13 cellular contexts compared by ENCODE assay signal in the genomic region with DNA sequence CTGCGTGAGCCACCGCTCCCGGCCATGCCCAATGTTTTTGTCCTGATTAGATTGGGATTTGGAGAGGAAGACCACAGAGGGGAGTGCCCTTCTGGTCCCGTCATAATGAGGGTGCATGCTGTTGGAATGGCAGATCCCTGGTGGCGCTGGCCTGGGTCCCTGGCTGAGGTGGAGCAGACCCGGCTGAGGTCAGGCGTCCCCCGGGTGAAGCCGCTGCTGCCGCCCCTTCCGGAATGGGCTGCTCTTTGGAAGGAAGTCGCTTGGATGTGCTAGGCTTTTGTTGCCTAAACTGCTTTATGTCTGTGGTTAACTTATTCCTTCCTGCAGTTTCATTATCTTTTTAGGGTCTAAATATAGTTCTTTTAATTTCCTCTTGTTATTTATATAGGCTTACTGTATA.
A peak's percentile ranks its signal among the peaks of the same experiment; 100 is the strongest.
DNase-seq lines count a peak whose midpoint lies in the region; ATAC-seq and TF ChIP-seq lines count a peak whose summit lies in the region.
"Had no signal": no experiment of that assay in that cellular context is flagged by ENCODE, and none has a peak within 500 bp of the region (broad histone marks: within the 10 kb centered on the region; RNA-seq: fewer than 3 reads in every experiment).

No MANE protein-coding gene starts in this region.

- H4K20me1 ChIP-seq in BLaER1: no peaks in the 10 kb centered on the region

- ATAC-seq in activated B cell treated with CpG ODN at 0.5 μM for 24 hours (ENCODE audit: low read depth) (no peak), right lobe of liver (peak; percentile 43 to 54 (median 48))

- peak overlapping the region; percentile 22; the same call in 1 of the 2 replicates for H3K9ac ChIP-seq in BLaER1

- POLR2A ChIA-PET in activated B cell treated with CpG ODN at 0.5 μM for 24 hours (lab: Charles Lee): interaction anchor here (0.6 to 2.2 kb wide), 2 partner anchors 26 to 41 kb away, joined by 6 to 16 read pairs; no protein-coding TSS in a partner anchor

- no peak for TF ChIP-seq CTCF in activated B cell treated with CpG ODN at 0.5 μM for 24 hours (IDR thresholded peaks at IDR 0.05)
- TF ChIP-seq CTCF in right lobe of liver (IDR thresholded peaks at IDR 0.05): no peak
- TF ChIP-seq CTCF in GM13976 (IDR thresholded peaks at IDR 0.05; ENCODE audit: borderline replicate concordance, control extremely low read depth, extremely low read depth, insufficient read depth, missing control alignments): no peak

- H3K27ac Mint-ChIP-seq in activated B cell treated with CpG ODN at 0.5 μM for 24 hours: no peak overlapping the region
- H3K27ac Mint-ChIP-seq: IgD-negative memory B cell had no signal

- DNase-seq in H7 (peak; percentile 53), activated B cell treated with CpG ODN at 0.5 μM for 24 hours (no peak), right lobe of liver (peak in 1 of 3 donors; percentile 53), GM13976 (ENCODE audit: low spot score) (no peak), medulla oblongata (ENCODE audit: extremely low spot score) (no peak), A172 (ENCODE audit: low spot score) (no peak), inferior parietal cortex (ENCODE audit: extremely low spot score) (no peak)
- DNase-seq: Caco-2, GOT3, NCI-H446 treated with DMSO at 0.1 percent for 48 hours had no signal

- peak overlapping the region; percentile 93 for H3K4me2 ChIP-seq in BLaER1

- intact Hi-C loops in activated B cell treated with CpG ODN at 0.5 μM for 24 hours (cut with micrococcal nuclease): no loop called here
- intact Hi-C loops in right lobe of liver (cut with DNase I): no loop called here

- H3K4me1 ChIP-seq in BLaER1 (peaks cover 71% of the 10 kb centered on the region), right lobe of liver (peaks cover 0 to 3% (median 0%) of the 10 kb centered on the region in 4 donors)
- H3K4me1 ChIP-seq: Caco-2 had no signal

- 71% methylated on average over 5 of the region's 12 CpGs for WGBS in right lobe of liver (ENCODE audit: insufficient coverage, low coverage, low lambda C conversion rate, missing lambda C conversion rate)

- CTCF ChIA-PET in activated B cell treated with CpG ODN at 0.5 μM for 24 hours (lab: Charles Lee): interaction anchor here (0.8 to 2.4 kb wide), 2 partner anchors 99 to 296 kb away, joined by 3 to 6 read pairs; no protein-coding TSS in a partner anchor

- in situ Hi-C loops in GM13976 (cut with MboI; ENCODE audit: low sequenced_read_pairs, unreplicated experiment): no loop called here

- H3K27me3 Mint-ChIP-seq in activated B cell treated with CpG ODN at 0.5 μM for 24 hours: no peaks in the 10 kb centered on the region
- H3K27me3 Mint-ChIP-seq: IgD-negative memory B cell had no signal

- H3K4me3 ChIP-seq in BLaER1: peak overlapping the region; percentile 48
- no peak overlapping the region for H3K4me3 ChIP-seq in H7 (ENCODE audit: insufficient read depth, low read depth, low read length)
- H3K4me3 ChIP-seq in right lobe of liver: no peak overlapping the region

- H3K27me3 ChIP-seq in BLaER1 (no peaks in the 10 kb centered on the region), H7 (ENCODE audit: control insufficient read depth, insufficient read depth, low read length) (no peaks in the 10 kb centered on the region), right lobe of liver (no peaks in the 10 kb centered on the region)

- H3K36me3 ChIP-seq in BLaER1: 0 out of 2 replicates have a peak, but pooled peaks cover 5% of the 10 kb centered on the region
- H3K36me3 ChIP-seq in H7 (replicated peaks; ENCODE audit: control insufficient read depth, insufficient read depth, low read length): no peaks in the 10 kb centered on the region; the same call in none of the 2 replicates
- no peaks in the 10 kb centered on the region for H3K36me3 ChIP-seq in right lobe of liver

- TF ChIP-seq POLR2A in right lobe of liver (IDR thresholded peaks at IDR 0.05): no peak

- peaks cover 17% of the 10 kb centered on the region for H3K36me3 Mint-ChIP-seq in activated B cell treated with CpG ODN at 0.5 μM for 24 hours (ENCODE audit: low read depth)

- H3K9me3 ChIP-seq in BLaER1 (no peaks in the 10 kb centered on the region), right lobe of liver (no peaks in the 10 kb centered on the region)
- H3K9me3 ChIP-seq: Caco-2 had no signal

- H3K4me1 Mint-ChIP-seq in activated B cell treated with CpG ODN at 0.5 μM for 24 hours: peaks cover 31% of the 10 kb centered on the region

- no peaks in the 10 kb centered on the region for H3K9me3 Mint-ChIP-seq in activated B cell treated with CpG ODN at 0.5 μM for 24 hours
- H3K9me3 Mint-ChIP-seq: IgD-negative memory B cell had no signal

- H3K27ac ChIP-seq in BLaER1 (peak overlapping the region; percentile 71), right lobe of liver (no peak overlapping the region)
- H3K27ac ChIP-seq: epithelial cell of prostate had no signal

- H3K4me3 Mint-ChIP-seq in activated B cell treated with CpG ODN at 0.5 μM for 24 hours: peak overlapping the region; percentile 4
